ENCODE assay signal across 14 cellular contexts in the genomic region with DNA sequence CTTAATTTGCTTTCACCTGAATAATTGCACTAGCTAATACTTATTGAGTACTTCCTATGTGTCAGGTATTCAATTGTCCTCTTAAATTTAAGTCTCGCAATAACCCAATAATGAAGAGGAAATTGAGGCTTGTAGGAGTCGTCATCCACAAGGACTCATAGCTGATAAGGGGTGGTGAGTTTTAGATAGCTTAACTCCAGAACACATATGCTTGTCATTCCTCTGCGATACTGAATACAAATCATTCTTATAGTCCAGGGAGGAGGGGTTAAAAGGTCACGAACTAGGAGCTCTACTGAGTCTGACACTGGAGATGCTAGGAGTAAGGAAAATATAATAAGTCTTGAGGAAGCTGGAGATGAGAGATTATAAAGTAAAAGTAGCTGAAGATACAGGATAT. TPM values are rescaled to one million over a fixed set of nuclear protein-coding genes. Genes with fewer than 3 reads are reported as not detected.
DNase-seq lines count a peak whose midpoint lies in the region; ATAC-seq and TF ChIP-seq lines count a peak whose summit lies in the region.
"Had no signal": no experiment of that assay in that cellular context is flagged by ENCODE, and none has a peak within 500 bp of the region (broad histone marks: within the 10 kb centered on the region; RNA-seq: fewer than 3 reads in every experiment).

No MANE protein-coding gene starts in this region.

- H3K27ac Mint-ChIP-seq in activated naive CD4-positive, alpha-beta T cell treated with anti-CD3 and anti-CD28 coated beads, Interleukin-2, amount 10 ng/mL, durations not matched to agents 7 days and 5 days: peak overlapping the region; percentile 54
- peak overlapping the region; percentile 94 for H3K27ac Mint-ChIP-seq in T-helper 17 cell
- peak overlapping the region in 4 of 6 donors; percentile 3 to 93 (median 54) for H3K27ac Mint-ChIP-seq in immature natural killer cell
- no peak overlapping the region for H3K27ac Mint-ChIP-seq in activated CD8-positive, alpha-beta memory T cell treated with anti-CD3 and anti-CD28 coated beads, Interleukin-2, amount 10 ng/mL, durations not matched to agents 7 days and 5 days
- H3K27ac Mint-ChIP-seq: activated CD4-positive, alpha-beta memory T cell treated with anti-CD3 and anti-CD28 coated beads, Interleukin-2, amount 10 ng/mL, durations not matched to agents 7 days and 5 days; endodermal cell had no signal

- no peak overlapping the region for H3K4me3 Mint-ChIP-seq in activated naive CD4-positive, alpha-beta T cell treated with anti-CD3 and anti-CD28 coated beads, Interleukin-2, amount 10 ng/mL, durations not matched to agents 7 days and 5 days
- H3K4me3 Mint-ChIP-seq in T-helper 17 cell: peak overlapping the region; percentile 93
- H3K4me3 Mint-ChIP-seq in immature natural killer cell: peak overlapping the region; percentile 57 to 97 (median 75)
- no peak overlapping the region for H3K4me3 Mint-ChIP-seq in activated CD8-positive, alpha-beta memory T cell treated with anti-CD3 and anti-CD28 coated beads, Interleukin-2, amount 10 ng/mL, durations not matched to agents 7 days and 5 days

- H3K9me3 ChIP-seq in T-helper 17 cell (ENCODE audit: control insufficient read depth, low read length, poor library complexity, severe bottlenecking) (no peaks in the 10 kb centered on the region), thoracic aorta (no peaks in the 10 kb centered on the region)
- H3K9me3 ChIP-seq: HAP-1 had no signal

- H3K36me3 Mint-ChIP-seq in activated naive CD4-positive, alpha-beta T cell treated with anti-CD3 and anti-CD28 coated beads, Interleukin-2, amount 10 ng/mL, durations not matched to agents 7 days and 5 days: no peaks in the 10 kb centered on the region
- H3K36me3 Mint-ChIP-seq in T-helper 17 cell (ENCODE audit: low read depth): no peaks in the 10 kb centered on the region
- peaks cover 0 to 2% (median 0%) of the 10 kb centered on the region in 3 donors for H3K36me3 Mint-ChIP-seq in immature natural killer cell
- no peaks in the 10 kb centered on the region for H3K36me3 Mint-ChIP-seq in activated CD8-positive, alpha-beta memory T cell treated with anti-CD3 and anti-CD28 coated beads, Interleukin-2, amount 10 ng/mL, durations not matched to agents 7 days and 5 days

- no peak for ATAC-seq in T-helper 17 cell
- ATAC-seq in thoracic aorta (ENCODE audit: insufficient number of reproducible peaks, low FRiP score, low read depth): no peak
- no peak for ATAC-seq in activated CD8-positive, alpha-beta memory T cell treated with anti-CD3 and anti-CD28 coated beads, Interleukin-2, amount 10 ng/mL, durations not matched to agents 7 days and 5 days
- ATAC-seq in HG03457 (IDR thresholded peaks at IDR 0.05; ENCODE audit: unreplicated experiment): no peak

- H3K27me3 ChIP-seq in thoracic aorta (replicated peaks; ENCODE audit: insufficient read depth): no peaks in the 10 kb centered on the region

- H3K4me3 ChIP-seq in thoracic aorta: peak overlapping the region; percentile 17
- H3K4me3 ChIP-seq: HAP-1 had no signal

- TF ChIP-seq CTCF in thoracic aorta (IDR thresholded peaks at IDR 0.05): no peak

- H3K4me1 ChIP-seq in thoracic aorta (ENCODE audit: control insufficient read depth in 1 of 2, low read depth in 2 of 2): peaks cover 15 to 20% of the 10 kb centered on the region in 2 donors

- peaks cover 27% of the 10 kb centered on the region for H3K4me1 Mint-ChIP-seq in activated naive CD4-positive, alpha-beta T cell treated with anti-CD3 and anti-CD28 coated beads, Interleukin-2, amount 10 ng/mL, durations not matched to agents 7 days and 5 days
- H3K4me1 Mint-ChIP-seq in T-helper 17 cell (peaks cover 20% of the 10 kb centered on the region), immature natural killer cell (peaks cover 32 to 52% of the 10 kb centered on the region in 2 donors)
- peaks cover 20% of the 10 kb centered on the region for H3K4me1 Mint-ChIP-seq in activated CD8-positive, alpha-beta memory T cell treated with anti-CD3 and anti-CD28 coated beads, Interleukin-2, amount 10 ng/mL, durations not matched to agents 7 days and 5 days

- H3K36me3 ChIP-seq in thoracic aorta: no peaks in the 10 kb centered on the region
- H3K36me3 ChIP-seq: HAP-1 had no signal

- DNase-seq in activated naive CD4-positive, alpha-beta T cell treated with anti-CD3 and anti-CD28 coated beads, Interleukin-2, amount 10 ng/mL, durations not matched to agents 7 days and 5 days: no peak
- no peak for DNase-seq in activated naive CD4-positive, alpha-beta T cell (lab: John Stamatoyannopoulos, UW)
- DNase-seq in T-helper 17 cell: no peak
- no peak for DNase-seq in immature natural killer cell
- no peak for DNase-seq in thoracic aorta (ENCODE audit: low spot score)
- no peak for DNase-seq in activated CD8-positive, alpha-beta memory T cell treated with anti-CD3 and anti-CD28 coated beads, Interleukin-2, amount 10 ng/mL, durations not matched to agents 7 days and 5 days
- no peak for DNase-seq in ureter (ENCODE audit: low spot score)
- DNase-seq: activated CD4-positive, alpha-beta memory T cell treated with anti-CD3 and anti-CD28 coated beads, Interleukin-2, amount 10 ng/mL, durations not matched to agents 7 days and 5 days; activated naive CD4-positive, alpha-beta T cell treated with anti-CD3 and anti-CD28 coated beads, Interleukin-2, amount 50 U/mL, for 16 hours; central memory CD4-positive, alpha-beta T cell; endodermal cell; KG1 had no signal

- CTCF ChIA-PET in activated naive CD4-positive, alpha-beta T cell treated with anti-CD3 and anti-CD28 coated beads, Interleukin-2, amount 10 ng/mL, durations not matched to agents 7 days and 5 days (lab: Charles Lee): interaction anchor here (1.1 to 1.5 kb wide), 3 partner anchors 11 to 15 kb away, joined by 3 to 4 read pairs (median 3); no protein-coding TSS in a partner anchor
- CTCF ChIA-PET in activated CD8-positive, alpha-beta memory T cell treated with anti-CD3 and anti-CD28 coated beads, Interleukin-2, amount 10 ng/mL, durations not matched to agents 7 days and 5 days (lab: Charles Lee): interaction anchor here (1.1 kb wide), 2 partner anchors 15 to 277 kb away, joined by 3 to 4 read pairs; no protein-coding TSS in a partner anchor

- no peaks in the 10 kb centered on the region for H3K27me3 Mint-ChIP-seq in activated naive CD4-positive, alpha-beta T cell treated with anti-CD3 and anti-CD28 coated beads, Interleukin-2, amount 10 ng/mL, durations not matched to agents 7 days and 5 days
- H3K27me3 Mint-ChIP-seq in T-helper 17 cell: peaks cover 9% of the 10 kb centered on the region
- H3K27me3 Mint-ChIP-seq in immature natural killer cell (ENCODE audit: low read depth in 3 of 3): peaks cover 6 to 15% (median 9%) of the 10 kb centered on the region in 3 donors
- H3K27me3 Mint-ChIP-seq in activated CD8-positive, alpha-beta memory T cell treated with anti-CD3 and anti-CD28 coated beads, Interleukin-2, amount 10 ng/mL, durations not matched to agents 7 days and 5 days: no peaks in the 10 kb centered on the region
- H3K27me3 Mint-ChIP-seq: activated CD4-positive, alpha-beta memory T cell treated with anti-CD3 and anti-CD28 coated beads, Interleukin-2, amount 10 ng/mL, durations not matched to agents 7 days and 5 days had no signal

- H3K27ac ChIP-seq in thoracic aorta: no peak overlapping the region

- no peaks in the 10 kb centered on the region for H3K9me3 Mint-ChIP-seq in activated naive CD4-positive, alpha-beta T cell treated with anti-CD3 and anti-CD28 coated beads, Interleukin-2, amount 10 ng/mL, durations not matched to agents 7 days and 5 days
- no peaks in the 10 kb centered on the region for H3K9me3 Mint-ChIP-seq in immature natural killer cell
- H3K9me3 Mint-ChIP-seq in activated CD8-positive, alpha-beta memory T cell treated with anti-CD3 and anti-CD28 coated beads, Interleukin-2, amount 10 ng/mL, durations not matched to agents 7 days and 5 days (ENCODE audit: low read depth): no peaks in the 10 kb centered on the region
- H3K9me3 Mint-ChIP-seq: activated CD4-positive, alpha-beta memory T cell treated with anti-CD3 and anti-CD28 coated beads, Interleukin-2, amount 10 ng/mL, durations not matched to agents 7 days and 5 days; endodermal cell had no signal

RNA-seq across cellular contexts. Expression of gene PACRGL, which starts 1.4 kb away (rescaled TPM):
- total RNA-seq in T-helper 17 cell: 10 to 100 TPM; 13.0 to 13.2 TPM
- polyA plus RNA-seq in immature natural killer cell: 1 to 10 TPM; 4.0 to 4.4 (median 4.2) TPM
- total RNA-seq in thoracic aorta: 10 to 100 TPM; 10.3 to 53.6 TPM
- 10 to 100 TPM; 10.5 to 11.1 TPM for total RNA-seq in activated CD8-positive, alpha-beta memory T cell treated with anti-CD3 and anti-CD28 coated beads, Interleukin-2, amount 10 ng/mL, durations not matched to agents 7 days and 5 days
- 36.9 TPM for total RNA-seq in ureter

Comparison
In these comparisons a context has a peak if more than half of its experiments do, and no peak if none do; other contexts are left out.
1. H3K4me3 Mint-ChIP-seq: peak in T-helper 17 cell (single experiment) and immature natural killer cell (5 of 5); none in activated naive CD4-positive, alpha-beta T cell treated with anti-CD3 and anti-CD28 coated beads, Interleukin-2, amount 10 ng/mL, durations not matched to agents 7 days and 5 days (single experiment) and activated CD8-positive, alpha-beta memory T cell treated with anti-CD3 and anti-CD28 coated beads, Interleukin-2, amount 10 ng/mL, durations not matched to agents 7 days and 5 days (single experiment).